32 cellular contexts compared by ENCODE assay signal in genomic region chr14:88848571-88848970, GRCh38. TPM values are rescaled to one million over a fixed set of nuclear protein-coding genes. Genes with fewer than 3 reads are reported as not detected.
A peak's percentile ranks its signal among the peaks of the same experiment; 100 is the strongest.
DNase-seq lines count a peak whose midpoint lies in the region; ATAC-seq, FAIRE-seq and TF ChIP-seq lines count a peak whose summit lies in the region.
"Had no signal": no experiment of that assay in that cellular context is flagged by ENCODE, and none has a peak within 500 bp of the region (broad histone marks: within the 10 kb centered on the region; RNA-seq: fewer than 3 reads in every experiment).

No MANE protein-coding gene starts in this region.

- in situ Hi-C loops in IMR-90 (cut with MboI; ENCODE audit: low sequenced_read_pairs) = no loop called here

- H3K36me3 ChIP-seq in IMR-90 (ENCODE audit: control insufficient read depth, insufficient read depth, low read length) (peaks cover 6% of the 10 kb centered on the region), keratinocyte (ENCODE audit: control insufficient read depth in 2 of 2, extremely low read depth in 1 of 2, insufficient read depth in 2 of 2, low read length in 2 of 2) (peaks cover 2 to 3% of the 10 kb centered on the region in 2 experiments)
- no peaks in the 10 kb centered on the region for H3K36me3 ChIP-seq in CD4-positive, alpha-beta memory T cell (ENCODE audit: insufficient read depth, low read length)
- H3K36me3 ChIP-seq: gastrocnemius medialis, ovary had no signal

- CTCF ChIA-PET in IMR-90 (lab: Yijun Ruan, JAX) = no interaction called here
- CTCF ChIA-PET in CD4-positive, alpha-beta memory T cell (lab: Charles Lee; ENCODE audit: partially characterized antibody) = no interaction called here

- no TSS peak for BruUV-seq in IMR-90 (replicated peaks; lab: Mats Ljungman, UMichigan)

- no peak overlapping the region for H3K4ac ChIP-seq in IMR-90 (ENCODE audit: low read depth, low read length)

- H3K9me1 ChIP-seq in IMR-90 (ENCODE audit: insufficient read depth, low read length) = no peaks in the 10 kb centered on the region
- no peaks in the 10 kb centered on the region for H3K9me1 ChIP-seq in keratinocyte (ENCODE audit: control insufficient read depth, extremely low read depth, insufficient read depth, low read length)

- H3K79me1 ChIP-seq in IMR-90 (ENCODE audit: low read depth in 1 of 2, low read length in 2 of 2) = peaks cover 0 to 20% of the 10 kb centered on the region in 2 experiments; a peak in 3 of 4 replicates

- peak overlapping the region in 1 of 2 experiments; percentile 93; a peak in 2 of 4 replicates for H4K8ac ChIP-seq in IMR-90 (ENCODE audit: low read depth in 2 of 2, low read length in 2 of 2)

- H3K36me3 Mint-ChIP-seq in chondrocyte (ENCODE audit: low read depth) = peaks cover 15% of the 10 kb centered on the region
- peaks cover 0 to 3% of the 10 kb centered on the region in 2 donors for H3K36me3 Mint-ChIP-seq in CD4-positive, alpha-beta memory T cell
- H3K36me3 Mint-ChIP-seq: activated naive CD8-positive, alpha-beta T cell treated with anti-CD3 and anti-CD28 coated beads, Interleukin-2, amount 10 ng/mL, durations not matched to agents 7 days and 5 days had no signal

- POLR2A ChIA-PET in IMR-90 (lab: Charles Lee; ENCODE audit: unreplicated experiment) = interaction anchor here (0.6 kb wide), 1 partner anchor 181 kb away, joined by 4 read pairs; no protein-coding TSS in a partner anchor
- POLR2A ChIA-PET in CD4-positive, alpha-beta memory T cell (lab: Charles Lee; ENCODE audit: partially characterized antibody) = no interaction called here

- intact Hi-C loops in IMR-90 (cut with micrococcal nuclease) = loop anchor here (10.0 kb wide), 1 partner anchor 166 kb away; no protein-coding TSS in a partner anchor
- intact Hi-C loops in CD4-positive, alpha-beta memory T cell (cut with micrococcal nuclease) = no loop called here

- H2AK5ac ChIP-seq in IMR-90 (ENCODE audit: low read depth, low read length) = no peak overlapping the region

- no peak overlapping the region for H3K4me3 ChIP-seq in IMR-90 (ENCODE audit: insufficient read depth, low read depth, low read length)
- H3K4me3 ChIP-seq in keratinocyte (ENCODE audit: control insufficient read depth in 2 of 3, extremely low read depth in 1 of 3, insufficient read depth in 2 of 3, low read depth in 1 of 3, low read length in 3 of 3) = no peak overlapping the region
- H3K4me3 ChIP-seq in CD4-positive, alpha-beta memory T cell (ENCODE audit: low read length in 2 of 2) = no peak overlapping the region
- H3K4me3 ChIP-seq: ascending aorta, gastrocnemius medialis, ovary, skin epidermis had no signal

- no peak overlapping the region for H2AK9ac ChIP-seq in IMR-90 (replicated peaks; ENCODE audit: low read depth, low read length, poor library complexity)

- DNase-seq in IMR-90 (peak; percentile 51), amniotic epithelial cell (ENCODE audit: low read depth) (peak; percentile 34), keratinocyte (ENCODE audit: low read depth, low spot score) (no peak), chondrocyte (ENCODE audit: low spot score) (no peak), NCI-H1048 (lab: John Stamatoyannopoulos, UW) (no peak)
- no peak for DNase-seq in CD4-positive, alpha-beta memory T cell
- DNase-seq: 8988T; activated CD4-positive, alpha-beta T cell treated with anti-CD3 and anti-CD28 coated beads, Interleukin-2, amount 50 U/mL, for 1 hour; activated CD4-positive, CD25-positive, alpha-beta regulatory T cell; activated gamma-delta T cell; activated naive CD8-positive, alpha-beta T cell treated with anti-CD3 and anti-CD28 coated beads, Interleukin-2, amount 10 ng/mL, durations not matched to agents 7 days and 5 days; activated T-cell treated with anti-CD3 and anti-CD28 coated beads, Interleukin-2, amount 50 U/mL, for 4 hours; Calu3; caudate nucleus; DMS79 treated with DMSO at 0.1 percent for 48 hours; endodermal cell; gastrocnemius medialis; GOT3; NCI-H146; ovary; RPMI8226; stimulated activated naive B cell treated with anti-CD40 and anti-IgM and Interleukin-4, amounts not matched to agents 10 μg/mL and 1 μg/mL and 100 μg/mL, for 72 hours; substantia nigra had no signal

- H3K4me3 Mint-ChIP-seq in chondrocyte (ENCODE audit: unreplicated experiment) = no peak overlapping the region
- no peak overlapping the region for H3K4me3 Mint-ChIP-seq in CD4-positive, alpha-beta memory T cell
- H3K4me3 Mint-ChIP-seq: activated naive CD8-positive, alpha-beta T cell treated with anti-CD3 and anti-CD28 coated beads, Interleukin-2, amount 10 ng/mL, durations not matched to agents 7 days and 5 days; activated T-cell treated with anti-CD3 and anti-CD28 coated beads, Interleukin-2, amount 50 U/mL, for 4 hours; dendritic cell treated with granulocyte-macrophage colony-stimulating factor and Interleukin-4, amounts not matched to agents 40 ng/mL and 50 ng/mL, for 4 days; endodermal cell; memory B cell; stimulated activated naive B cell treated with anti-CD40 and anti-IgM and Interleukin-4, amounts not matched to agents 10 μg/mL and 1 μg/mL and 100 μg/mL, for 72 hours had no signal

- WGBS in IMR-90 (ENCODE audit: extremely low coverage in 2 of 2, insufficient read length in 1 of 2), 2 experiments = no CpG with 5 or more reads among the region's 1 CpG

- H3K4me2 ChIP-seq in IMR-90 (ENCODE audit: low read depth, low read length) (no peak overlapping the region), keratinocyte (ENCODE audit: control insufficient read depth, extremely low read depth, insufficient read depth, low read depth, low read length) (peak overlapping the region; percentile 47)

- no peak overlapping the region for H3K56ac ChIP-seq in IMR-90 (ENCODE audit: extremely low read depth, insufficient read depth, low read length)

- no peak overlapping the region for H3K18ac ChIP-seq in IMR-90 (ENCODE audit: low read depth, low read length)

- TF ChIP-seq RAD21 in IMR-90 (IDR thresholded peaks at IDR 0.05; ENCODE audit: low read length) = no peak

- H3K27ac Mint-ChIP-seq in chondrocyte (ENCODE audit: unreplicated experiment) = no peak overlapping the region
- H3K27ac Mint-ChIP-seq in CD4-positive, alpha-beta memory T cell = no peak overlapping the region
- H3K27ac Mint-ChIP-seq: activated naive CD8-positive, alpha-beta T cell treated with anti-CD3 and anti-CD28 coated beads, Interleukin-2, amount 10 ng/mL, durations not matched to agents 7 days and 5 days; dendritic cell treated with granulocyte-macrophage colony-stimulating factor and Interleukin-4, amounts not matched to agents 40 ng/mL and 50 ng/mL, for 4 days; endodermal cell; memory B cell; stimulated activated naive B cell treated with anti-CD40 and anti-IgM and Interleukin-4, amounts not matched to agents 10 μg/mL and 1 μg/mL and 100 μg/mL, for 72 hours had no signal

- H3K79me2 ChIP-seq in keratinocyte (ENCODE audit: control insufficient read depth, insufficient read depth, low read length) = no peaks in the 10 kb centered on the region

- TF ChIP-seq POLR2A in IMR-90 (IDR thresholded peaks at IDR 0.05; ENCODE audit: low read depth, low read length) = no peak

- no peak overlapping the region for H4K5ac ChIP-seq in IMR-90 (ENCODE audit: low read depth, low read length)

- H4K91ac ChIP-seq in IMR-90 (ENCODE audit: insufficient read depth, low read depth, low read length) = no peak overlapping the region

- no peaks in the 10 kb centered on the region for H3K9me3 Mint-ChIP-seq in chondrocyte (ENCODE audit: low read depth)
- no peaks in the 10 kb centered on the region for H3K9me3 Mint-ChIP-seq in CD4-positive, alpha-beta memory T cell
- H3K9me3 Mint-ChIP-seq: activated naive CD8-positive, alpha-beta T cell treated with anti-CD3 and anti-CD28 coated beads, Interleukin-2, amount 10 ng/mL, durations not matched to agents 7 days and 5 days; activated T-cell treated with anti-CD3 and anti-CD28 coated beads, Interleukin-2, amount 50 U/mL, for 4 hours; dendritic cell treated with granulocyte-macrophage colony-stimulating factor and Interleukin-4, amounts not matched to agents 40 ng/mL and 50 ng/mL, for 4 days; endodermal cell; memory B cell; stimulated activated naive B cell treated with anti-CD40 and anti-IgM and Interleukin-4, amounts not matched to agents 10 μg/mL and 1 μg/mL and 100 μg/mL, for 72 hours had no signal

- H3K9ac ChIP-seq in IMR-90 (ENCODE audit: low read depth, low read length) (no peak overlapping the region), keratinocyte (ENCODE audit: control insufficient read depth, extremely low read depth, insufficient read depth, low read length) (no peak overlapping the region)

- H2BK15ac ChIP-seq in IMR-90 (ENCODE audit: low read depth, low read length) = no peak overlapping the region

- H3K27me3 Mint-ChIP-seq in chondrocyte (ENCODE audit: low read depth) = no peaks in the 10 kb centered on the region
- H3K27me3 Mint-ChIP-seq in CD4-positive, alpha-beta memory T cell = peaks cover 0 to 1% of the 10 kb centered on the region in 2 donors
- H3K27me3 Mint-ChIP-seq: activated naive CD8-positive, alpha-beta T cell treated with anti-CD3 and anti-CD28 coated beads, Interleukin-2, amount 10 ng/mL, durations not matched to agents 7 days and 5 days; dendritic cell treated with granulocyte-macrophage colony-stimulating factor and Interleukin-4, amounts not matched to agents 40 ng/mL and 50 ng/mL, for 4 days; memory B cell; stimulated activated naive B cell treated with anti-CD40 and anti-IgM and Interleukin-4, amounts not matched to agents 10 μg/mL and 1 μg/mL and 100 μg/mL, for 72 hours had no signal

- TF ChIP-seq CTCF in IMR-90 (conservative IDR thresholded peaks at IDR 0.05; ENCODE audit: low read depth, low read length) = no peak
- no peak for TF ChIP-seq CTCF in keratinocyte (optimal IDR thresholded peaks at IDR 0.05 in 1 of 3, IDR thresholded peaks at IDR 0.05 in 1 of 3, conservative IDR thresholded peaks at IDR 0.05 in 1 of 3; ENCODE audit: extremely low read depth in 1 of 3, insufficient read depth in 2 of 3, low read length in 3 of 3)
- TF ChIP-seq CTCF in chondrocyte (IDR thresholded peaks at IDR 0.05) = no peak

- dilution Hi-C loops in IMR-90 (cut with HindIII; ENCODE audit: low sequenced_read_pairs, unreplicated experiment) (no loop called here), keratinocyte (cut with MboI; ENCODE audit: extremely low pct_ligation_motif_present, low sequenced_read_pairs) (no loop called here)

- ATAC-seq in IMR-90 (ENCODE audit: low read depth) (peak; percentile 86), HG03565 (IDR thresholded peaks at IDR 0.05; ENCODE audit: unreplicated experiment) (no peak)
- ATAC-seq: activated T-cell treated with anti-CD3 and anti-CD28 coated beads, Interleukin-2, amount 50 U/mL, for 4 hours; esophagus mucosa; gastrocnemius medialis; left lobe of liver; stimulated activated naive B cell treated with anti-CD40 and anti-IgM and Interleukin-4, amounts not matched to agents 10 μg/mL and 1 μg/mL and 100 μg/mL, for 72 hours had no signal

- no peak overlapping the region for H3K27ac ChIP-seq in IMR-90 (ENCODE audit: insufficient read depth, low read length)
- H3K27ac ChIP-seq in keratinocyte (ENCODE audit: control insufficient read depth, insufficient read depth, low read length) = no peak overlapping the region
- no peak overlapping the region for H3K27ac ChIP-seq in CD4-positive, alpha-beta memory T cell (ENCODE audit: low read depth, low read length)
- H3K27ac ChIP-seq: ascending aorta, gastrocnemius medialis, skin epidermis had no signal

- peaks cover 12% of the 10 kb centered on the region for H3K4me1 Mint-ChIP-seq in chondrocyte (ENCODE audit: low read depth)
- H3K4me1 Mint-ChIP-seq in CD4-positive, alpha-beta memory T cell = no peaks in the 10 kb centered on the region
- H3K4me1 Mint-ChIP-seq: activated naive CD8-positive, alpha-beta T cell treated with anti-CD3 and anti-CD28 coated beads, Interleukin-2, amount 10 ng/mL, durations not matched to agents 7 days and 5 days; memory B cell; stimulated activated naive B cell treated with anti-CD40 and anti-IgM and Interleukin-4, amounts not matched to agents 10 μg/mL and 1 μg/mL and 100 μg/mL, for 72 hours had no signal

- H3K27me3 ChIP-seq in IMR-90 (ENCODE audit: control insufficient read depth, insufficient read depth, low read length) (no peaks in the 10 kb centered on the region), keratinocyte (ENCODE audit: control insufficient read depth, extremely low read depth, insufficient read depth, low read length) (no peaks in the 10 kb centered on the region)
- H3K27me3 ChIP-seq in CD4-positive, alpha-beta memory T cell (ENCODE audit: insufficient read depth, low read length) = no peaks in the 10 kb centered on the region
- H3K27me3 ChIP-seq: ascending aorta, gastrocnemius medialis, ovary had no signal

- H3K14ac ChIP-seq in IMR-90 (replicated peaks; ENCODE audit: low read depth, low read length) = no peak overlapping the region

- no peak overlapping the region for H3K23ac ChIP-seq in IMR-90 (ENCODE audit: low read depth, low read length)

- H2AFZ ChIP-seq in IMR-90 (replicated peaks; ENCODE audit: low read length, poor library complexity) (no peak overlapping the region), keratinocyte (ENCODE audit: control insufficient read depth, low read length) (no peak overlapping the region)

- FAIRE-seq in A204.1 (lab: Jason Lieb, UNC) = peak; percentile 53
- peak; percentile 5 for FAIRE-seq in keratinocyte (lab: Jason Lieb, UNC)
- FAIRE-seq: GM18507 had no signal

- H4K20me1 ChIP-seq in IMR-90 (ENCODE audit: insufficient read depth, low read length) (no peaks in the 10 kb centered on the region), keratinocyte (ENCODE audit: control insufficient read depth, extremely low read depth, insufficient read depth, low read length) (no peaks in the 10 kb centered on the region)

- H3K9me3 ChIP-seq in IMR-90 (ENCODE audit: control insufficient read depth, insufficient read depth, low read length) = no peaks in the 10 kb centered on the region
- H3K9me3 ChIP-seq in keratinocyte (ENCODE audit: control insufficient read depth, low read depth, low read length) = no peaks in the 10 kb centered on the region
- H3K9me3 ChIP-seq in CD4-positive, alpha-beta memory T cell (ENCODE audit: control insufficient read depth in 1 of 2, low read length in 2 of 2) = no peaks in the 10 kb centered on the region
- H3K9me3 ChIP-seq: ascending aorta, gastrocnemius medialis, ovary had no signal

- H2BK5ac ChIP-seq in IMR-90 (ENCODE audit: low read depth, low read length, poor library complexity, severe bottlenecking) = peak overlapping the region; percentile 96

- H3K4me1 ChIP-seq in IMR-90 (ENCODE audit: control insufficient read depth, insufficient read depth, low read length) = peaks cover 4% of the 10 kb centered on the region
- peaks cover 19% of the 10 kb centered on the region for H3K4me1 ChIP-seq in keratinocyte (ENCODE audit: control insufficient read depth, extremely low read depth, insufficient read depth, low read length)
- H3K4me1 ChIP-seq in CD4-positive, alpha-beta memory T cell (ENCODE audit: insufficient read depth, low read length) = no peaks in the 10 kb centered on the region
- H3K4me1 ChIP-seq: ascending aorta, gastrocnemius medialis had no signal

- peak overlapping the region; percentile 94; the same call in 1 of the 2 replicates for H2BK20ac ChIP-seq in IMR-90 (ENCODE audit: low read depth, low read length)

- H2BK120ac ChIP-seq in IMR-90 (ENCODE audit: low read depth, low read length) = peak overlapping the region; percentile 85; the same call in 1 of the 2 replicates

RNA-seq across cellular contexts. Expression of gene TTC8, which starts 24.1 kb away (rescaled TPM):
- total RNA-seq in IMR-90 (2012; rRNA removed) (48.0 and 48.9 TPM in 2 replicates), chondrocyte (25.9 to 32.6 TPM (median 27.2 TPM) in 3 replicates)
- polyA plus RNA-seq in IMR-90 (2012; rRNA removed) (75.9 and 84.2 TPM in 2 replicates), keratinocyte (42.1 to 49.2 TPM (median 43.0 TPM) in 3 replicates)
- polyA plus RNA-seq in IMR-90 (2012; cell fraction: cytosol; rRNA removed) = 21.1 and 38.5 TPM in 2 replicates
- 29.6 and 115 TPM in 2 replicates for polyA plus RNA-seq in IMR-90 (2012; cell fraction: nucleus; rRNA removed; ENCODE audit: low replicate concordance)
- polyA plus RNA-seq in keratinocyte (2011; ENCODE audit: low read depth) = 13.1 TPM
- polyA plus RNA-seq in keratinocyte (2011; cell fraction: cytosol; rRNA removed) = 36.5 and 50.6 TPM in 2 replicates
- 67.2 and 81.9 TPM in 2 replicates for polyA plus RNA-seq in keratinocyte (2011; cell fraction: nucleus; rRNA removed)
- 10.3 and 23.5 TPM in 2 replicates for polyA plus RNA-seq in keratinocyte (2012; ENCODE audit: low replicate concordance)
- polyA minus RNA-seq in keratinocyte = 13.1 to 24.4 TPM (median 24.0 TPM) in 3 replicates
- 28.8 TPM for polyA minus RNA-seq in keratinocyte (2011; cell fraction: cytosol; rRNA and poly(A)+ RNA removed)
- polyA minus RNA-seq in keratinocyte (2011; cell fraction: nucleus; rRNA and poly(A)+ RNA removed) = 17.1 and 32.7 TPM in 2 replicates
- total RNA-seq in CD4-positive, alpha-beta memory T cell = 1 to 10 TPM; 1.4 to 1.5 TPM
- polyA plus RNA-seq in CD4-positive, alpha-beta memory T cell = 1 to 10 TPM; 1.2 to 1.5 TPM

RNA-seq across cellular contexts. Expression of gene EML5, which starts 55.8 kb away (rescaled TPM):
- total RNA-seq in IMR-90 (2012; rRNA removed) (22.2 and 34.7 TPM in 2 replicates), chondrocyte (0.19 TPM in 1 of 3 replicates, not detected in the others)
- polyA plus RNA-seq in IMR-90 (2012; rRNA removed) (5.7 and 8.1 TPM in 2 replicates), keratinocyte (0.60 to 2.0 TPM (median 1.4 TPM) in 3 replicates)
- polyA plus RNA-seq in IMR-90 (2012; cell fraction: cytosol; rRNA removed) = 0.71 and 1.5 TPM in 2 replicates
- polyA plus RNA-seq in IMR-90 (2012; cell fraction: nucleus; rRNA removed; ENCODE audit: low replicate concordance) = 2.3 and 18.3 TPM in 2 replicates
- 2.4 TPM for polyA plus RNA-seq in keratinocyte (2011; ENCODE audit: low read depth)
- 0.65 and 1.1 TPM in 2 replicates for polyA plus RNA-seq in keratinocyte (2011; cell fraction: cytosol; rRNA removed)
- 2.9 and 3.5 TPM in 2 replicates for polyA plus RNA-seq in keratinocyte (2011; cell fraction: nucleus; rRNA removed)
- 1.0 and 2.0 TPM in 2 replicates for polyA plus RNA-seq in keratinocyte (2012; ENCODE audit: low replicate concordance)
- polyA minus RNA-seq in keratinocyte = 0.89 to 5.4 TPM (median 1.3 TPM) in 3 replicates
- 3.3 TPM for polyA minus RNA-seq in keratinocyte (2011; cell fraction: cytosol; rRNA and poly(A)+ RNA removed)
- polyA minus RNA-seq in keratinocyte (2011; cell fraction: nucleus; rRNA and poly(A)+ RNA removed) = 6.8 and 15.4 TPM in 2 replicates
- 1 to 10 TPM; 5.5 to 5.6 TPM for total RNA-seq in CD4-positive, alpha-beta memory T cell
- under 1 TPM; 0.46 to 0.79 TPM for polyA plus RNA-seq in CD4-positive, alpha-beta memory T cell

Comparison
In these comparisons a context has a peak if more than half of its experiments do, and no peak if none do; other contexts are left out.
1. DNase-seq: peak in IMR-90 (single experiment) and amniotic epithelial cell (single experiment); none in keratinocyte (single experiment), chondrocyte (single experiment), NCI-H1048 (single experiment) and CD4-positive, alpha-beta memory T cell (0 of 5).
2. RNA of gene TTC8, which starts 24.1 kb away (total RNA-seq): 48.0 to 48.9 TPM in IMR-90 and 25.9 to 32.6 TPM in chondrocyte; 1.4 to 1.5 TPM in CD4-positive, alpha-beta memory T cell; every median in the first group is over 10 times any median in the second.